ENCODE assay signal across 8 cellular contexts in genomic region chr17:45228985-45229517, GRCh38. TPM values are rescaled to one million over a fixed set of nuclear protein-coding genes. Genes with fewer than 3 reads are reported as not detected.
A peak's percentile ranks its signal among the peaks of the same experiment; 100 is the strongest.
DNase-seq lines count a peak whose midpoint lies in the region; ATAC-seq and TF ChIP-seq lines count a peak whose summit lies in the region.

No MANE protein-coding gene starts in this region.

- H3K27ac ChIP-seq in heart left ventricle: peak overlapping the region; percentile 26 to 98 (median 78)
- peak overlapping the region in 20 of 21 experiments; percentile 63 to 98 (median 88) for H3K27ac ChIP-seq in skin epidermis

- peak; percentile 29 for ATAC-seq in HG02973 (IDR thresholded peaks at IDR 0.05; ENCODE audit: unreplicated experiment)
- peak; percentile 51 to 81 (median 76) for ATAC-seq in heart left ventricle

- peak overlapping the region; percentile 100 for H3K4me3 Mint-ChIP-seq in activated naive CD4-positive, alpha-beta T cell treated with anti-CD3 and anti-CD28 coated beads for 36 hours

- no peak for TF ChIP-seq CTCF in GM12864 (IDR thresholded peaks at IDR 0.05; ENCODE audit: low read depth, low read length, missing control alignments)
- no peak for TF ChIP-seq CTCF in heart left ventricle (IDR thresholded peaks at IDR 0.05)

- peak overlapping the region; percentile 100 for H3K27ac Mint-ChIP-seq in activated naive CD4-positive, alpha-beta T cell treated with anti-CD3 and anti-CD28 coated beads for 36 hours

- no peaks in the 10 kb centered on the region for H3K27me3 ChIP-seq in heart left ventricle

- H3K36me3 ChIP-seq in heart left ventricle: peaks cover 0 to 22% (median 0%) of the 10 kb centered on the region in 9 donors

- WGBS in heart left ventricle, 4 donors: 55 to 71% (median 66%) methylated on average over 12 to 14 of the region's 14 CpGs

- peaks cover 0 to 81% (median 56%) of the 10 kb centered on the region in 12 donors for H3K4me1 ChIP-seq in heart left ventricle

- in situ Hi-C loops in SK-MEL-5 (cut with HindIII; ENCODE audit: low pct_unique_long_range_greater_than_20kb, low sequenced_read_pairs): no loop called here

- peaks cover 31% of the 10 kb centered on the region for H3K36me3 Mint-ChIP-seq in activated naive CD4-positive, alpha-beta T cell treated with anti-CD3 and anti-CD28 coated beads for 36 hours (ENCODE audit: low read depth)

- intact Hi-C loops in activated naive CD4-positive, alpha-beta T cell treated with anti-CD3 and anti-CD28 coated beads for 36 hours (cut with micrococcal nuclease): loop anchor here (1.0 to 10.0 kb wide), 3 partner anchors 18 to 1014 kb away; partner anchors contain the start of gene UBTF
- intact Hi-C loops in heart left ventricle (cut with DNase I): loop anchor here in 1 of 10 donors (5.0 kb wide), 1 partner anchor 33 kb away; the partner anchor contains the start of gene SPATA32

- TF ChIP-seq POLR2A in heart left ventricle (IDR thresholded peaks at IDR 0.05): no peak

- peak overlapping the region; percentile 29 for H3K4me3 ChIP-seq in GM12864 (ENCODE audit: low read depth, low read length)
- H3K4me3 ChIP-seq in heart left ventricle: peak overlapping the region in 3 of 12 donors; percentile 3 to 78 (median 28)
- peak overlapping the region in 5 of 7 experiments; percentile 4 to 21 (median 19) for H3K4me3 ChIP-seq in skin epidermis

- CTCF ChIA-PET in activated naive CD4-positive, alpha-beta T cell treated with anti-CD3 and anti-CD28 coated beads for 36 hours (lab: Charles Lee): interaction anchor here (0.6 to 15.6 kb wide), 9 partner anchors 4 to 180 kb away, joined by 3 to 412 read pairs (median 4); partner anchors contain the start of genes ACBD4 and FMNL1

- H3K9me3 ChIP-seq in heart left ventricle: no peaks in the 10 kb centered on the region

- H3K27me3 Mint-ChIP-seq in activated naive CD4-positive, alpha-beta T cell treated with anti-CD3 and anti-CD28 coated beads for 36 hours (ENCODE audit: low read depth): no peaks in the 10 kb centered on the region

- DNase-seq in GM12864 (ENCODE audit: low read depth) (peak; percentile 73), SK-MEL-5 (ENCODE audit: low read depth, low spot score) (peak; percentile 16), heart left ventricle (peak; percentile 86 to 94 (median 91)), DMS53 (lab: John Stamatoyannopoulos, UW) (no peak)
- peak; percentile 96 for DNase-seq in activated naive CD4-positive, alpha-beta T cell treated with anti-CD3 and anti-CD28 coated beads for 36 hours
- DNase-seq in NK-92 treated with Interleukin-12 subunit alpha and Interleukin-12 subunit beta, amount 100 ng/mL, for 24 hours (lab: John Stamatoyannopoulos, UW): no peak

- peaks cover 83% of the 10 kb centered on the region for H3K4me1 Mint-ChIP-seq in activated naive CD4-positive, alpha-beta T cell treated with anti-CD3 and anti-CD28 coated beads for 36 hours (ENCODE audit: low read depth)

- no peaks in the 10 kb centered on the region for H3K9me3 Mint-ChIP-seq in activated naive CD4-positive, alpha-beta T cell treated with anti-CD3 and anti-CD28 coated beads for 36 hours

RNA-seq across cellular contexts. Expression of gene FMNL1, which starts 7.4 kb away (rescaled TPM):
- 0.21 and 0.63 TPM in 2 replicates for total RNA-seq in SK-MEL-5 (2014; rRNA removed; shearing (Covaris generic))
- polyA plus RNA-seq in SK-MEL-5 (2015; cell fraction: cytosol; rRNA removed): 1.0 and 1.6 TPM in 2 replicates
- 0.48 and 1.8 TPM in 2 replicates for polyA plus RNA-seq in SK-MEL-5 (2015; cell fraction: nucleus; rRNA removed)
- total RNA-seq in activated naive CD4-positive, alpha-beta T cell treated with anti-CD3 and anti-CD28 coated beads for 36 hours: 100 to 1,000 TPM; 228 to 242 TPM
- 10 to 100 TPM in 5 of 9 donors, 1 to 10 TPM in 4; 6.4 to 52.8 (median 10.3) TPM for total RNA-seq in heart left ventricle
- polyA plus RNA-seq in heart left ventricle: 1 to 10 TPM; 5.4 to 7.8 TPM

RNA-seq across cellular contexts. Expression of gene SPATA32, which starts 32.8 kb away (rescaled TPM):
- total RNA-seq in SK-MEL-5 (2014; rRNA removed; shearing (Covaris generic)): not detected in 2 replicates
- polyA plus RNA-seq in SK-MEL-5 (2015; cell fraction: cytosol; rRNA removed): not detected in 2 replicates
- polyA plus RNA-seq in SK-MEL-5 (2015; cell fraction: nucleus; rRNA removed): not detected in 2 replicates
- total RNA-seq in activated naive CD4-positive, alpha-beta T cell treated with anti-CD3 and anti-CD28 coated beads for 36 hours: under 1 TPM in 1 of 2 experiments, not detected in 1; 0.12 TPM
- not detected for total RNA-seq in heart left ventricle
- not detected for polyA plus RNA-seq in heart left ventricle

Comparison
In these comparisons a context has a peak if more than half of its experiments do, and no peak if none do; other contexts are left out.
1. DNase-seq: peak in GM12864 (single experiment), SK-MEL-5 (single experiment), activated naive CD4-positive, alpha-beta T cell treated with anti-CD3 and anti-CD28 coated beads for 36 hours (single experiment) and heart left ventricle (5 of 5); none in DMS53 (single experiment) and NK-92 treated with Interleukin-12 subunit alpha and Interleukin-12 subunit beta, amount 100 ng/mL, for 24 hours (single experiment).
2. RNA of gene FMNL1, which starts 7.4 kb away (total RNA-seq): 228 to 242 TPM in activated naive CD4-positive, alpha-beta T cell treated with anti-CD3 and anti-CD28 coated beads for 36 hours; 6.4 to 52.8 TPM in heart left ventricle and 0.21 to 0.63 TPM in SK-MEL-5; every median in the first group is over 4 times any median in the second.